24 cellular contexts compared by ENCODE assay signal in the genomic region with DNA sequence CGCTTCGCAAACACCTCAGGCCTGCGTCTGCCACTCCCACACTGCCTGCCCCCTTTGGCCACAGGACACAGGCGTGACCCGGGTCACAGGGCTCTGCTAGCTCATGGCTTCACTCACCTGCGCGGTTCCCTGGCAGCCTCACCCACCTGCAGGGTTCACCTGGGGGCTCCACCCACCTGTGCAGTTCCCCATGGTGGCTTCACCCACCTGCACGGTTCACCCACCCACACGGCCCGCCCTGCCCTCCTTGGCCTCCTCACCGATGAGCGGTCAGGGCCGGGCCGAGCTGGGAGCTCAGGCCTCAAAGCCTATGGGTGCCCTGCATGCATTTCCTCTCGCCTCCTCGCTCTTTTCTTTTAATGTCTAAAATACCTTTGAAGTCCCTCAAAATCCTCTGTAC. TPM values are rescaled to one million over a fixed set of nuclear protein-coding genes. Genes with fewer than 3 reads are reported as not detected.
"Had no signal": no experiment of that assay in that cellular context is flagged by ENCODE, and none has a peak within 500 bp of the region (broad histone marks: within the 10 kb centered on the region; RNA-seq: fewer than 3 reads in every experiment).

No MANE protein-coding gene starts in this region.

- H3K4me1 ChIP-seq: SJSA1 had no signal

- H3K4me3 ChIP-seq: MG63, SJSA1, SK-N-MC had no signal

- H3K27me3 ChIP-seq: MG63, SJSA1 had no signal

- H3K27ac ChIP-seq: SJSA1, SK-N-MC had no signal

- ATAC-seq: HepG2 had no signal

- H3K36me3 ChIP-seq: MG63, SJSA1 had no signal

- DNase-seq: IMR-90, Karpas-422, KG1, MG63, NCI-H1092, NCI-H1105 treated with DMSO at 0.1 percent for 48 hours, NCI-H1417 treated with DMSO at 0.1 percent for 48 hours, NCI-H187, NCI-H2029, NCI-H2081 treated with DMSO at 0.1 percent for 48 hours, NCI-H2171, NCI-H226, NCI-H446, NCI-H510A, NCI-H524 treated with DMSO at 0.1 percent for 48 hours, NCI-H69, NCI-H774, Right ventricle myocardium superior, RPMI8226, SIG-M5 had no signal

- H3K9me3 ChIP-seq: MG63 had no signal

RNA-seq across cellular contexts. Expression of a gene that starts 54.7 kb away (rescaled TPM):
- total RNA-seq: HepG2, HT1080, IMR-90, SJSA1 had no signal
- polyA plus RNA-seq: HepG2, IMR-90 had no signal
